8 cellular contexts compared by ENCODE assay signal in the genomic region with DNA sequence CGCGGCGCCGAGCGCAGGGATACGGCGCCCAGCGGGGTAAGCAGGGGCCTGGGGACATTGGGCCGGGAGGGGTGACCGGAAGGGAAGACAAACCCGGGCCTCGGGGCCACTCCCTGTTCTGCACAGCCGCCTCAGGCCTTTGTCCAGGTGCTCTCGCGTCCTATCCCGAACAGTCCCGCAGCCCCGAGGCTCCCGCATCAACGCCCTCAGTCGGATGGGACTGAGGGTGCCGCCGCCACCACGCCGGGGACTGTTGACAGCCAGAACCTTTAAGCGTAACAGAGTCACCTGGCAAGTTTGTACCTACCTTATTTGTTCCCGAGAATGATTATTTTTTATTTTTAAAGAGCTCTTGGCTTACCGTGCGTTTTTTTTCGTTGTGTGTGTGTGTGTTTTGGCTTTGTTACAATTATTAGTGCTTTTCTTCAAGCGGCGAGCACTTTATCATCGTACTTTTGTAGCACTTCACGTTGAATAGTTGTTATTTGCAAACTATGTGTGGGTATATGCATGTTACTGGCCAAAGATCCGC. TPM values are rescaled to one million over a fixed set of nuclear protein-coding genes. Genes with fewer than 3 reads are reported as not detected.
DNase-seq lines count a peak whose midpoint lies in the region; ATAC-seq, FAIRE-seq and TF ChIP-seq lines count a peak whose summit lies in the region.

No MANE protein-coding gene starts in this region.

- POLR2A ChIA-PET in CD4-positive, alpha-beta T cell (lab: Charles Lee), result interaction anchor here (0.7 to 2.4 kb wide), 4 partner anchors 10 to 66 kb away, joined by 3 to 17 read pairs (median 8); a partner anchor contains a TSS
- POLR2A ChIA-PET in WTC11 (lab: Charles Lee), result no interaction called here

- peak overlapping the region; percentile 85 for H3K27ac ChIP-seq in CD4-positive, alpha-beta T cell (ENCODE audit: low read depth, low read length)
- H3K27ac ChIP-seq in gastroesophageal sphincter, result peak overlapping the region; percentile 89 to 99 (median 95)
- peak overlapping the region; percentile 95 for H3K27ac ChIP-seq in rectal smooth muscle tissue (ENCODE audit: low read depth, low read length)

- no peak for TF ChIP-seq CTCF in CD4-positive, alpha-beta T cell (IDR thresholded peaks at IDR 0.05)
- TF ChIP-seq CTCF in WTC11 (IDR thresholded peaks at IDR 0.05) (no peak), gastroesophageal sphincter (IDR thresholded peaks at IDR 0.05) (no peak)

- DNase-seq in CD4-positive, alpha-beta T cell, result peak in 2 of 10 experiments; percentile 5 to 15
- DNase-seq in HTR-8/SVneo (ENCODE audit: insufficient read length, low spot score) (peak; percentile 59), WTC11 (ENCODE audit: low spot score) (no peak), NCI-H2107 (lab: John Stamatoyannopoulos, UW) (no peak), GM19238 (ENCODE audit: insufficient read length, low spot score) (no peak)

- 0 to 2% methylated on average over 9 to 16 of the region's 35 CpGs for WGBS in gastroesophageal sphincter (ENCODE audit: low coverage in 1 of 2), 2 donors

- peak overlapping the region; percentile 47 for H3K9ac ChIP-seq in rectal smooth muscle tissue (ENCODE audit: low read length)

- H3K9me3 Mint-ChIP-seq in CD4-positive, alpha-beta T cell, result no peaks in the 10 kb centered on the region
- no peaks in the 10 kb centered on the region for H3K9me3 Mint-ChIP-seq in WTC11

- peak overlapping the region; percentile 93 for H3K4me3 Mint-ChIP-seq in CD4-positive, alpha-beta T cell
- H3K4me3 Mint-ChIP-seq in WTC11, result peak overlapping the region; percentile 97

- H3K36me3 ChIP-seq in gastroesophageal sphincter (peaks cover 0 to 16% of the 10 kb centered on the region in 2 donors), rectal smooth muscle tissue (ENCODE audit: control insufficient read depth, insufficient read depth, low read length) (peaks cover 1% of the 10 kb centered on the region)

- peak overlapping the region; percentile 94 for H3K27ac Mint-ChIP-seq in CD4-positive, alpha-beta T cell
- peak overlapping the region; percentile 87 for H3K27ac Mint-ChIP-seq in WTC11

- H3K36me3 Mint-ChIP-seq in CD4-positive, alpha-beta T cell (ENCODE audit: low read depth), result peaks cover 50% of the 10 kb centered on the region
- H3K36me3 Mint-ChIP-seq in WTC11, result peaks cover 22% of the 10 kb centered on the region

- intact Hi-C loops in CD4-positive, alpha-beta T cell (cut with DNase I, micrococcal nuclease), result loop anchor here (5.0 to 10.0 kb wide), 5 partner anchors 36 to 1198 kb away; a partner anchor contains a TSS

- no peaks in the 10 kb centered on the region for H3K27me3 ChIP-seq in CD4-positive, alpha-beta T cell (ENCODE audit: control insufficient read depth, insufficient read depth, low read length)
- H3K27me3 ChIP-seq in gastroesophageal sphincter (no peaks in the 10 kb centered on the region), rectal smooth muscle tissue (ENCODE audit: control insufficient read depth, insufficient read depth, low read length) (no peaks in the 10 kb centered on the region)

- peaks cover 61% of the 10 kb centered on the region for H3K4me1 Mint-ChIP-seq in CD4-positive, alpha-beta T cell (ENCODE audit: low read depth)
- peaks cover 32% of the 10 kb centered on the region for H3K4me1 Mint-ChIP-seq in WTC11

- H3K4me1 ChIP-seq in gastroesophageal sphincter, result peaks cover 9 to 87% (median 35%) of the 10 kb centered on the region in 3 donors
- H3K4me1 ChIP-seq in rectal smooth muscle tissue (ENCODE audit: control insufficient read depth, insufficient read depth, low read length), result peaks cover 17% of the 10 kb centered on the region

- FAIRE-seq in HTR-8/SVneo (lab: Jason Lieb, UNC), result no peak

- H3K27me3 Mint-ChIP-seq in CD4-positive, alpha-beta T cell, result no peaks in the 10 kb centered on the region
- no peaks in the 10 kb centered on the region for H3K27me3 Mint-ChIP-seq in WTC11 (ENCODE audit: low read depth)

- CTCF ChIA-PET in CD4-positive, alpha-beta T cell (lab: Charles Lee), result no interaction called here
- CTCF ChIA-PET in WTC11 (lab: Charles Lee), result interaction anchor here (0.6 to 2.2 kb wide), 3 partner anchors 16 to 276 kb away, joined by 4 to 15 read pairs (median 10); no protein-coding TSS in a partner anchor

- peak overlapping the region; percentile 62 to 76 for H3K4me3 ChIP-seq in gastroesophageal sphincter
- H3K4me3 ChIP-seq in rectal smooth muscle tissue (ENCODE audit: low read length), result peak overlapping the region; percentile 94

- no peaks in the 10 kb centered on the region for H3K9me3 ChIP-seq in CD4-positive, alpha-beta T cell (ENCODE audit: control insufficient read depth, low read length)
- no peaks in the 10 kb centered on the region for H3K9me3 ChIP-seq in gastroesophageal sphincter

- ATAC-seq in CD4-positive, alpha-beta T cell (ENCODE audit: poor library complexity), result peak; percentile 37
- ATAC-seq in GM21367 (IDR thresholded peaks at IDR 0.05; ENCODE audit: unreplicated experiment), result peak; percentile 27
- peak; percentile 60 for ATAC-seq in WTC11
- ATAC-seq in gastroesophageal sphincter, result peak; percentile 59

- TF ChIP-seq EP300 in gastroesophageal sphincter (IDR thresholded peaks at IDR 0.05), result no peak

- no peak for TF ChIP-seq POLR2A in gastroesophageal sphincter (IDR thresholded peaks at IDR 0.05)

TF ChIP-seq in WTC11, 78 proteins besides CTCF, POLR2A, EP300 and RAD21 (continues in another document):
- TF ChIP-seq, protein P1, sequence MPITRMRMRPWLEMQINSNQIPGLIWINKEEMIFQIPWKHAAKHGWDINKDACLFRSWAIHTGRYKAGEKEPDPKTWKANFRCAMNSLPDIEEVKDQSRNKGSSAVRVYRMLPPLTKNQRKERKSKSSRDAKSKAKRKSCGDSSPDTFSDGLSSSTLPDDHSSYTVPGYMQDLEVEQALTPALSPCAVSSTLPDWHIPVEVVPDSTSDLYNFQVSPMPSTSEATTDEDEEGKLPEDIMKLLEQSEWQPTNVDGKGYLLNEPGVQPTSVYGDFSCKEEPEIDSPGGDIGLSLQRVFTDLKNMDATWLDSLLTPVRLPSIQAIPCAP (CRISPR knock-in tag; IDR thresholded peaks at IDR 0.05), result no peak
- TF ChIP-seq FOXP1 (CRISPR knock-in tag; IDR thresholded peaks at IDR 0.05; ENCODE audit: borderline replicate concordance) (no peak), ESRRA (CRISPR knock-in tag; IDR thresholded peaks at IDR 0.05; ENCODE audit: borderline replicate concordance) (0 out of 2 replicates have a peak, but pooled peaks have one; percentile 2), RORB (CRISPR knock-in tag; IDR thresholded peaks at IDR 0.05) (no peak), ZNF317 (CRISPR knock-in tag; IDR thresholded peaks at IDR 0.05; ENCODE audit: borderline replicate concordance, low read depth) (no peak), SMAD4 (CRISPR knock-in tag; IDR thresholded peaks at IDR 0.05) (no peak)
- TF ChIP-seq, protein P2, sequence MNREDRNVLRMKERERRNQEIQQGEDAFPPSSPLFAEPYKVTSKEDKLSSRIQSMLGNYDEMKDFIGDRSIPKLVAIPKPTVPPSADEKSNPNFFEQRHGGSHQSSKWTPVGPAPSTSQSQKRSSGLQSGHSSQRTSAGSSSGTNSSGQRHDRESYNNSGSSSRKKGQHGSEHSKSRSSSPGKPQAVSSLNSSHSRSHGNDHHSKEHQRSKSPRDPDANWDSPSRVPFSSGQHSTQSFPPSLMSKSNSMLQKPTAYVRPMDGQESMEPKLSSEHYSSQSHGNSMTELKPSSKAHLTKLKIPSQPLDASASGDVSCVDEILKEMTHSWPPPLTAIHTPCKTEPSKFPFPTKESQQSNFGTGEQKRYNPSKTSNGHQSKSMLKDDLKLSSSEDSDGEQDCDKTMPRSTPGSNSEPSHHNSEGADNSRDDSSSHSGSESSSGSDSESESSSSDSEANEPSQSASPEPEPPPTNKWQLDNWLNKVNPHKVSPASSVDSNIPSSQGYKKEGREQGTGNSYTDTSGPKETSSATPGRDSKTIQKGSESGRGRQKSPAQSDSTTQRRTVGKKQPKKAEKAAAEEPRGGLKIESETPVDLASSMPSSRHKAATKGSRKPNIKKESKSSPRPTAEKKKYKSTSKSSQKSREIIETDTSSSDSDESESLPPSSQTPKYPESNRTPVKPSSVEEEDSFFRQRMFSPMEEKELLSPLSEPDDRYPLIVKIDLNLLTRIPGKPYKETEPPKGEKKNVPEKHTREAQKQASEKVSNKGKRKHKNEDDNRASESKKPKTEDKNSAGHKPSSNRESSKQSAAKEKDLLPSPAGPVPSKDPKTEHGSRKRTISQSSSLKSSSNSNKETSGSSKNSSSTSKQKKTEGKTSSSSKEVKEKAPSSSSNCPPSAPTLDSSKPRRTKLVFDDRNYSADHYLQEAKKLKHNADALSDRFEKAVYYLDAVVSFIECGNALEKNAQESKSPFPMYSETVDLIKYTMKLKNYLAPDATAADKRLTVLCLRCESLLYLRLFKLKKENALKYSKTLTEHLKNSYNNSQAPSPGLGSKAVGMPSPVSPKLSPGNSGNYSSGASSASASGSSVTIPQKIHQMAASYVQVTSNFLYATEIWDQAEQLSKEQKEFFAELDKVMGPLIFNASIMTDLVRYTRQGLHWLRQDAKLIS (CRISPR knock-in tag; IDR thresholded peaks at IDR 0.05; ENCODE audit: borderline replicate concordance), result no peak
- TF ChIP-seq, protein P3, sequence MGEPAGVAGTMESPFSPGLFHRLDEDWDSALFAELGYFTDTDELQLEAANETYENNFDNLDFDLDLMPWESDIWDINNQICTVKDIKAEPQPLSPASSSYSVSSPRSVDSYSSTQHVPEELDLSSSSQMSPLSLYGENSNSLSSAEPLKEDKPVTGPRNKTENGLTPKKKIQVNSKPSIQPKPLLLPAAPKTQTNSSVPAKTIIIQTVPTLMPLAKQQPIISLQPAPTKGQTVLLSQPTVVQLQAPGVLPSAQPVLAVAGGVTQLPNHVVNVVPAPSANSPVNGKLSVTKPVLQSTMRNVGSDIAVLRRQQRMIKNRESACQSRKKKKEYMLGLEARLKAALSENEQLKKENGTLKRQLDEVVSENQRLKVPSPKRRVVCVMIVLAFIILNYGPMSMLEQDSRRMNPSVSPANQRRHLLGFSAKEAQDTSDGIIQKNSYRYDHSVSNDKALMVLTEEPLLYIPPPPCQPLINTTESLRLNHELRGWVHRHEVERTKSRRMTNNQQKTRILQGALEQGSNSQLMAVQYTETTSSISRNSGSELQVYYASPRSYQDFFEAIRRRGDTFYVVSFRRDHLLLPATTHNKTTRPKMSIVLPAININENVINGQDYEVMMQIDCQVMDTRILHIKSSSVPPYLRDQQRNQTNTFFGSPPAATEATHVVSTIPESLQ (CRISPR knock-in tag; IDR thresholded peaks at IDR 0.05), result no peak

RNA-seq across cellular contexts. Expression of a gene that starts 0.4 kb away (rescaled TPM):
- total RNA-seq in CD4-positive, alpha-beta T cell, result 10 to 100 TPM in 1 of 2 experiments, 1 to 10 TPM in 1; 9.1 to 10.7 TPM
- total RNA-seq in WTC11 (2021) (34.7 to 36.7 TPM (median 36.4 TPM) in 3 replicates), gastroesophageal sphincter (10 to 100 TPM; 25.8 to 41.4 (median 28.4) TPM)

RNA-seq across cellular contexts. Expression of a gene that starts 0.7 kb away (rescaled TPM):
- total RNA-seq in CD4-positive, alpha-beta T cell, result 10 to 100 TPM; 39.4 to 40.3 TPM
- total RNA-seq in WTC11 (2021) (23.9 to 29.2 TPM (median 24.8 TPM) in 3 replicates), gastroesophageal sphincter (10 to 100 TPM; 31.1 to 41.3 (median 38.5) TPM)

RNA-seq across cellular contexts. Expression of a gene that starts 34.2 kb away (rescaled TPM):
- total RNA-seq in CD4-positive, alpha-beta T cell, result 1 to 10 TPM; 9.2 to 9.8 TPM
- 11.8 to 15.5 TPM (median 12.3 TPM) in 3 replicates for total RNA-seq in WTC11 (2021)
- total RNA-seq in gastroesophageal sphincter, result 10 to 100 TPM; 22.5 to 45.2 (median 30.9) TPM

RNA-seq across cellular contexts. Expression of a gene that starts 40.5 kb away (rescaled TPM):
- total RNA-seq in CD4-positive, alpha-beta T cell, result 1 to 10 TPM; 5.8 to 6.6 TPM
- total RNA-seq in WTC11 (2021) (529 to 555 TPM (median 531 TPM) in 3 replicates), gastroesophageal sphincter (1,000 to 10,000 TPM in 2 of 4 donors, 100 to 1,000 TPM in 2; 453 to 1,624 (median 922) TPM)
